ENCODE assay signal across 1 cellular context in the genomic region with DNA sequence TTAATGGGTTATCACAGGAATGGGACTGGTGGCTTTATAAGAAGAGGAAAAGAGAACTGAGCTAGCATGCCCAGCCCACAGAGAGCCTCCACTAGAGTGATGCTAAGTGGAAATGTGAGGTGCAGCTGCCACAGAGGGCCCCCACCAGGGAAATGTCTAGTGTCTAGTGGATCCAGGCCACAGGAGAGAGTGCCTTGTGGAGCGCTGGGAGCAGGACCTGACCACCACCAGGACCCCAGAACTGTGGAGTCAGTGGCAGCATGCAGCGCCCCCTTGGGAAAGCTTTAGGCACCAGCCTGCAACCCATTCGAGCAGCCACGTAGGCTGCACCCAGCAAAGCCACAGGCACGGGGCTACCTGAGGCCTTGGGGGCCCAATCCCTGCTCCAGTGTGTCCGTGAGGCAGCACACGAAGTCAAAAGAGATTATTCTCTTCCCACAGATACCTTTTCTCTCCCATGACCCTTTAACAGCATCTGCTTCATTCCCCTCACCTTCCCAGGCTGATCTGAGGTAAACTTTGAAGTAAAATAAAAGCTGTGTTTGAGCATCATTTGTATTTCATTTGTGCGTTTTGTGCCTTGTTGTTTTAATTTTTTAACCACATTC.
TF ChIP-seq lines count a peak whose summit lies in the region.

No MANE protein-coding gene starts in this region.

TF ChIP-seq in HCT116, 20 proteins besides CTCF, POLR2A, EP300 and RAD21:
- TF ChIP-seq TCF7L2 (IDR thresholded peaks at IDR 0.05; ENCODE audit: borderline replicate concordance, extremely low read depth, insufficient read depth, insufficient read length) (no peak), POLR2AphosphoS5 (IDR thresholded peaks at IDR 0.05; ENCODE audit: low read depth, low read length) (peak; percentile 24; the same call in 1 of the 2 replicates), JUND (IDR thresholded peaks at IDR 0.05) (no peak)
